In genomic region chr17:14201087-14201486, GRCh38 we compare ENCODE assay signal across 13 cellular contexts. TPM values are rescaled to one million over a fixed set of nuclear protein-coding genes. Genes with fewer than 3 reads are reported as not detected.
DNase-seq lines count a peak whose midpoint lies in the region; ATAC-seq, FAIRE-seq and TF ChIP-seq lines count a peak whose summit lies in the region.
"Had no signal": no experiment of that assay in that cellular context is flagged by ENCODE, and none has a peak within 500 bp of the region (broad histone marks: within the 10 kb centered on the region; RNA-seq: fewer than 3 reads in every experiment).

No MANE protein-coding gene starts in this region.

- H2AFZ ChIP-seq in GM23248 = no peak overlapping the region

- H3K27me3 ChIP-seq in GM23248 (replicated peaks; ENCODE audit: insufficient read depth) = no peaks in the 10 kb centered on the region
- H3K27me3 ChIP-seq in colonic mucosa = no peaks in the 10 kb centered on the region
- no peaks in the 10 kb centered on the region for H3K27me3 ChIP-seq in small intestine (ENCODE audit: control insufficient read depth in 2 of 2, insufficient read depth in 2 of 2, low read length in 2 of 2)

- in situ Hi-C loops in GM23248 (cut with MboI) = no loop called here

- POLR2A ChIA-PET in RWPE1 (lab: Yijun Ruan, JAX; ENCODE audit: low non-redundant PET) = no interaction called here

- H3K4me1 Mint-ChIP-seq in glutamatergic neuron (ENCODE audit: low read depth, unreplicated experiment) = peaks cover 5% of the 10 kb centered on the region

- H3K4me3 Mint-ChIP-seq in glutamatergic neuron (ENCODE audit: unreplicated experiment) = no peak overlapping the region

- intact Hi-C loops in colonic mucosa (cut with DNase I) = loop anchor here (10.0 kb wide), 1 partner anchor 136 kb away; the partner anchor contains the start of gene COX10

- no peaks in the 10 kb centered on the region for H3K9me3 ChIP-seq in GM23248 (ENCODE audit: low read depth)
- no peaks in the 10 kb centered on the region for H3K9me3 ChIP-seq in colonic mucosa
- no peaks in the 10 kb centered on the region for H3K9me3 ChIP-seq in small intestine (ENCODE audit: control insufficient read depth, low read depth)

- H3K9ac ChIP-seq in GM23248 (no peak overlapping the region), colonic mucosa (ENCODE audit: low read depth in 2 of 2, low read length in 2 of 2) (no peak overlapping the region)

- FAIRE-seq in small intestine (lab: Jason Lieb, UNC) = no peak

- DNase-seq in GM23248 (peak; percentile 19), T-helper 9 cell (peak; percentile 29), colonic mucosa (no peak), small intestine (peak; percentile 46), NCI-H1694 treated with DMSO at 0.1 percent for 48 hours (lab: John Stamatoyannopoulos, UW) (no peak), RWPE1 (ENCODE audit: low spot score) (no peak), glutamatergic neuron (no peak)
- DNase-seq: EL, Kasumi-1, NCI-H82 had no signal

- no peaks in the 10 kb centered on the region for H3F3A ChIP-seq in GM23248 (ENCODE audit: insufficient read depth)

- H3K4me2 ChIP-seq in GM23248 (ENCODE audit: unreplicated experiment) = no peak overlapping the region

- no peaks in the 10 kb centered on the region for H3K9me2 ChIP-seq in GM23248 (ENCODE audit: insufficient read depth)

- CTCF ChIA-PET in RWPE1 (lab: Yijun Ruan, JAX) = no interaction called here

- H3K4me1 ChIP-seq in GM23248 (ENCODE audit: insufficient read depth) (peaks cover 7% of the 10 kb centered on the region; the same call in 1 of the 2 replicates), colonic mucosa (no peaks in the 10 kb centered on the region), small intestine (ENCODE audit: control insufficient read depth in 2 of 2, insufficient read depth in 1 of 2, low read depth in 1 of 2, low read length in 1 of 2) (peaks cover 14 to 16% of the 10 kb centered on the region in 2 donors)

- H3K36me3 Mint-ChIP-seq in glutamatergic neuron (ENCODE audit: unreplicated experiment) = no peaks in the 10 kb centered on the region

- no peaks in the 10 kb centered on the region for H3K9me3 Mint-ChIP-seq in glutamatergic neuron (ENCODE audit: unreplicated experiment)

- 38 to 49% methylated on average over 2 of the region's 2 CpGs for WGBS in GM23248 (ENCODE audit: low coverage in 1 of 2, low lambda C conversion rate in 2 of 2, missing lambda C conversion rate in 2 of 2), 2 experiments
- WGBS in small intestine, 3 donors = 4 to 33% (median 12%) methylated on average over 2 of the region's 2 CpGs

- H3K27me3 Mint-ChIP-seq in glutamatergic neuron (ENCODE audit: unreplicated experiment) = no peaks in the 10 kb centered on the region

- H3K27ac Mint-ChIP-seq in glutamatergic neuron (ENCODE audit: unreplicated experiment) = no peak overlapping the region

- H4K20me1 ChIP-seq in GM23248 (ENCODE audit: insufficient read depth) = no peaks in the 10 kb centered on the region

- ATAC-seq in GM21367 (IDR thresholded peaks at IDR 0.05; ENCODE audit: unreplicated experiment) = no peak

- H3K36me3 ChIP-seq in GM23248 (ENCODE audit: low read depth) = no peaks in the 10 kb centered on the region
- no peaks in the 10 kb centered on the region for H3K36me3 ChIP-seq in colonic mucosa
- no peaks in the 10 kb centered on the region for H3K36me3 ChIP-seq in small intestine (ENCODE audit: control insufficient read depth in 2 of 2, insufficient read depth in 2 of 2, low read length in 2 of 2)

- no peak overlapping the region for H3K27ac ChIP-seq in GM23248
- peak overlapping the region; percentile 7 for H3K27ac ChIP-seq in colonic mucosa
- H3K27ac ChIP-seq in small intestine (ENCODE audit: low read depth in 1 of 2, low read length in 1 of 2) = peak overlapping the region in 1 of 2 donors; percentile 35
- no peak overlapping the region for H3K27ac ChIP-seq in RWPE1

- no peak overlapping the region for H3K4me3 ChIP-seq in GM23248
- no peak overlapping the region for H3K4me3 ChIP-seq in colonic mucosa
- no peak overlapping the region for H3K4me3 ChIP-seq in small intestine (ENCODE audit: low read depth in 1 of 2, low read length in 2 of 2)
- H3K4me3 ChIP-seq: coronary artery had no signal

- TF ChIP-seq CTCF in colonic mucosa (IDR thresholded peaks at IDR 0.05) = no peak
- TF ChIP-seq CTCF in RWPE1 (conservative IDR thresholded peaks at IDR 0.05; ENCODE audit: low read depth) = no peak
- TF ChIP-seq CTCF in glutamatergic neuron (IDR thresholded peaks at IDR 0.05; ENCODE audit: partially characterized antibody, unreplicated experiment) = no peak

- no peaks in the 10 kb centered on the region for H3K79me2 ChIP-seq in GM23248 (ENCODE audit: insufficient read depth)

RNA-seq across cellular contexts. Expression of gene CDRT15, which starts 35.6 kb away (rescaled TPM):
- not detected in 2 replicates for total RNA-seq in GM23248 (2014; rRNA removed; shearing (Covaris generic))
- polyA plus RNA-seq in GM23248 (2016; fragmentation: Nextera tagmentation; extraction: Ambion mirVana) (not detected in 2 replicates), small intestine (not detected)
- total RNA-seq in colonic mucosa (not detected), glutamatergic neuron (ENCODE audit: unreplicated experiment) (not detected)
- total RNA-seq: posterior vena cava had no signal

Comparison
In these comparisons a context has a peak if more than half of its experiments do, and no peak if none do; other contexts are left out.
1. DNase-seq: peak in GM23248 (single experiment), T-helper 9 cell (single experiment) and small intestine (single experiment); none in colonic mucosa (single experiment), NCI-H1694 treated with DMSO at 0.1 percent for 48 hours (single experiment), RWPE1 (single experiment) and glutamatergic neuron (single experiment).